Comparison of ENCODE assay signal across 39 cellular contexts in the genomic region with DNA sequence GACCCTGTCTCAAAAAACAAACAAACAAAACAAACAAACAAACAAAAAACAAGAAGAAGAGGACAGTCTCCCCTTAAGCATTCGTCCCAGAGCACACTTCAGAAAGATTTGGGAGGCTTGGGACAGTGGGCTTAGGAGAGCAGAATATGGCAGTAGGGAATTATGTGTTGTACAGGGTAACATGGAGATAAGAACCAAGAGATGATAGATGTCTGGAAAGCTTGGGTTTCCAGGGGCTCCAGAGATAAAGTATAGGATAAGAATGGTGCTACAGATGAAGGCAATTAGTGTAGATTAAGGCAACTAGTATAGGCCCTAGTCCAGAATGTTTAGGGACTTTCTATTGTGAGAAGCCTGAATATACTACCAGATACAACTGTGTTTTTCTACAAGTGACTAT.
"Had no signal": no experiment of that assay in that cellular context is flagged by ENCODE, and none has a peak within 500 bp of the region (broad histone marks: within the 10 kb centered on the region; RNA-seq: fewer than 3 reads in every experiment).

No MANE protein-coding gene starts in this region.

- ATAC-seq: activated naive CD4-positive, alpha-beta T cell treated with anti-CD3 and anti-CD28 coated beads, Interleukin-2, amount 50 U/mL, for 72 hours; activated naive CD8-positive, alpha-beta T cell treated with anti-CD3 and anti-CD28 coated beads, Interleukin-2, amount 50 U/mL, for 24 hours; activated T-cell treated with anti-CD3 and anti-CD28 coated beads, Interleukin-2, amount 50 U/mL, for 4 hours; activated T-cell treated with anti-CD3 and anti-CD28 coated beads, Interleukin-2, amount 50 U/mL, for 72 hours; activated T-helper 17 cell treated with anti-CD3 and anti-CD28 coated beads, Interleukin-2, amount 50 U/mL, for 72 hours; body of pancreas had no signal

- H3K4me1 ChIP-seq: adrenal gland, ascending aorta, body of pancreas, breast epithelium had no signal

- H3K4me3 Mint-ChIP-seq: activated naive CD4-positive, alpha-beta T cell treated with anti-CD3 and anti-CD28 coated beads for 36 hours; activated naive CD4-positive, alpha-beta T cell treated with anti-CD3 and anti-CD28 coated beads, Interleukin-2, amount 10 ng/mL, durations not matched to agents 7 days and 5 days; activated naive CD4-positive, alpha-beta T cell treated with anti-CD3 and anti-CD28 coated beads, Interleukin-2, amount 50 U/mL, for 24 hours; activated naive CD8-positive, alpha-beta T cell; activated naive CD8-positive, alpha-beta T cell treated with anti-CD3 and anti-CD28 coated beads for 36 hours; activated naive CD8-positive, alpha-beta T cell treated with anti-CD3 and anti-CD28 coated beads, Interleukin-2, amount 10 ng/mL, durations not matched to agents 7 days and 5 days; activated naive CD8-positive, alpha-beta T cell treated with anti-CD3 and anti-CD28 coated beads, Interleukin-2, amount 50 U/mL, for 24 hours; activated T-cell treated with anti-CD3 and anti-CD28 coated beads, Interleukin-2, amount 50 U/mL, for 24 hours; activated T-cell treated with anti-CD3 and anti-CD28 coated beads, Interleukin-2, amount 50 U/mL, for 4 hours; activated T-cell treated with anti-CD3 and anti-CD28 coated beads, Interleukin-2, amount 50 U/mL, for 72 hours; activated T-helper 1 cell treated with anti-CD3 and anti-CD28 coated beads, Interleukin-12 subunit alpha, Interleukin-12 subunit beta, Interleukin-2, Interleukin-4 antibody, amounts not matched to agents 30 ng/mL and 10 ng/mL and 1 ng/mL, durations not matched to agents 14 hours and 24 hours and 36 hours; activated T-helper 17 cell treated with anti-CD3 and anti-CD28 coated beads, Interleukin-2, amount 50 U/mL, for 72 hours; brain; central memory CD8-positive, alpha-beta T cell had no signal

- H3K27ac ChIP-seq: adrenal gland, ascending aorta, body of pancreas, brain microvascular endothelial cell, breast epithelium, cardiac muscle cell had no signal

- H3K36me3 ChIP-seq: adrenal gland, ascending aorta, brain microvascular endothelial cell, breast epithelium, cardiac muscle cell had no signal

- DNase-seq: activated effector memory CD4-positive, alpha-beta T cell treated with anti-CD3 and anti-CD28 coated beads, Interleukin-2, amount 50 U/mL, for 16 hours; activated effector memory CD4-positive, alpha-beta T cell treated with Interleukin-2 at 50 U/mL for 16 hours; activated gamma-delta T cell; activated gamma-delta T cell treated with Interleukin-2 at 50 U/mL for 16 hours; activated naive CD4-positive, alpha-beta T cell; activated naive CD4-positive, alpha-beta T cell treated with anti-CD3 and anti-CD28 coated beads for 36 hours; activated naive CD4-positive, alpha-beta T cell treated with anti-CD3 and anti-CD28 coated beads, Interleukin-2, amount 10 ng/mL, durations not matched to agents 7 days and 5 days; activated naive CD4-positive, alpha-beta T cell treated with anti-CD3 and anti-CD28 coated beads, Interleukin-2, amount 50 U/mL, for 16 hours; activated naive CD4-positive, alpha-beta T cell treated with Interleukin-2 at 50 U/mL for 16 hours; activated naive CD8-positive, alpha-beta T cell treated with anti-CD3 and anti-CD28 coated beads for 36 hours; activated naive CD8-positive, alpha-beta T cell treated with anti-CD3 and anti-CD28 coated beads, Interleukin-2, amount 10 ng/mL, durations not matched to agents 7 days and 5 days; activated naive CD8-positive, alpha-beta T cell treated with anti-CD3 and anti-CD28 coated beads, Interleukin-2, amount 50 U/mL, for 24 hours; activated T-cell treated with anti-CD3 and anti-CD28 coated beads, Interleukin-2, amount 50 U/mL, for 24 hours; activated T-cell treated with anti-CD3 and anti-CD28 coated beads, Interleukin-2, amount 50 U/mL, for 4 hours; activated T-cell treated with anti-CD3 and anti-CD28 coated beads, Interleukin-2, amount 50 U/mL, for 48 hours; activated T-cell treated with anti-CD3 and anti-CD28 coated beads, Interleukin-2, amount 50 U/mL, for 72 hours; adrenal gland; amniotic stem cell; amygdala; anterior cingulate cortex; aorta; body of pancreas; brain microvascular endothelial cell; caudate nucleus; central memory CD4-positive, alpha-beta T cell; cerebellar nuclear complex had no signal

- H3K9me3 Mint-ChIP-seq: activated T-cell treated with anti-CD3 and anti-CD28 coated beads, Interleukin-2, amount 50 U/mL, for 4 hours had no signal

- H3K27ac Mint-ChIP-seq: activated naive CD4-positive, alpha-beta T cell treated with anti-CD3 and anti-CD28 coated beads for 36 hours; activated naive CD4-positive, alpha-beta T cell treated with anti-CD3 and anti-CD28 coated beads, Interleukin-2, amount 10 ng/mL, durations not matched to agents 7 days and 5 days; activated naive CD4-positive, alpha-beta T cell treated with anti-CD3 and anti-CD28 coated beads, Interleukin-2, amount 50 U/mL, for 24 hours; activated naive CD4-positive, alpha-beta T cell treated with anti-CD3 and anti-CD28 coated beads, Interleukin-2, amount 50 U/mL, for 72 hours; activated naive CD8-positive, alpha-beta T cell; activated naive CD8-positive, alpha-beta T cell treated with anti-CD3 and anti-CD28 coated beads for 36 hours; activated naive CD8-positive, alpha-beta T cell treated with anti-CD3 and anti-CD28 coated beads, Interleukin-2, amount 10 ng/mL, durations not matched to agents 7 days and 5 days; activated naive CD8-positive, alpha-beta T cell treated with anti-CD3 and anti-CD28 coated beads, Interleukin-2, amount 50 U/mL, for 24 hours; activated T-cell treated with anti-CD3 and anti-CD28 coated beads, Interleukin-2, amount 50 U/mL, for 24 hours; activated T-cell treated with anti-CD3 and anti-CD28 coated beads, Interleukin-2, amount 50 U/mL, for 72 hours; activated T-helper 1 cell treated with anti-CD3 and anti-CD28 coated beads, Interleukin-12 subunit alpha, Interleukin-12 subunit beta, Interleukin-2, Interleukin-4 antibody, amounts not matched to agents 30 ng/mL and 10 ng/mL and 1 ng/mL, durations not matched to agents 14 hours and 24 hours and 36 hours; activated T-helper 17 cell treated with anti-CD3 and anti-CD28 coated beads, Interleukin-2, amount 50 U/mL, for 72 hours; activated T-helper 2 cell treated with anti-CD3 and anti-CD28 coated beads, Interferon-gamma antibody, Interleukin-2, Interleukin-4, amounts not matched to agents 10 μg/mL and 5 μg/mL and 100 μg/mL, durations not matched to agents 14 hours and 24 hours and 36 hours; brain had no signal

- H3K27me3 Mint-ChIP-seq: activated naive CD4-positive, alpha-beta T cell treated with anti-CD3 and anti-CD28 coated beads, Interleukin-2, amount 10 ng/mL, durations not matched to agents 7 days and 5 days; activated naive CD4-positive, alpha-beta T cell treated with anti-CD3 and anti-CD28 coated beads, Interleukin-2, amount 50 U/mL, for 24 hours; activated naive CD8-positive, alpha-beta T cell; activated naive CD8-positive, alpha-beta T cell treated with anti-CD3 and anti-CD28 coated beads for 36 hours; activated naive CD8-positive, alpha-beta T cell treated with anti-CD3 and anti-CD28 coated beads, Interleukin-2, amount 10 ng/mL, durations not matched to agents 7 days and 5 days; activated naive CD8-positive, alpha-beta T cell treated with anti-CD3 and anti-CD28 coated beads, Interleukin-2, amount 50 U/mL, for 24 hours; activated T-cell treated with anti-CD3 and anti-CD28 coated beads, Interleukin-2, amount 50 U/mL, for 24 hours; activated T-helper 17 cell treated with anti-CD3 and anti-CD28 coated beads, Interleukin-2, amount 50 U/mL, for 72 hours; central memory CD8-positive, alpha-beta T cell had no signal

- H3K27me3 ChIP-seq: adrenal gland, ascending aorta, body of pancreas, brain microvascular endothelial cell, breast epithelium, cardiac muscle cell had no signal

- H3K4me3 ChIP-seq: adrenal gland, ascending aorta, body of pancreas, breast epithelium, cardiac muscle cell had no signal

- H3K4me1 Mint-ChIP-seq: activated naive CD4-positive, alpha-beta T cell treated with anti-CD3 and anti-CD28 coated beads, Interleukin-2, amount 10 ng/mL, durations not matched to agents 7 days and 5 days; activated naive CD4-positive, alpha-beta T cell treated with anti-CD3 and anti-CD28 coated beads, Interleukin-2, amount 50 U/mL, for 24 hours; activated naive CD8-positive, alpha-beta T cell treated with anti-CD3 and anti-CD28 coated beads for 36 hours; activated naive CD8-positive, alpha-beta T cell treated with anti-CD3 and anti-CD28 coated beads, Interleukin-2, amount 10 ng/mL, durations not matched to agents 7 days and 5 days; activated naive CD8-positive, alpha-beta T cell treated with anti-CD3 and anti-CD28 coated beads, Interleukin-2, amount 50 U/mL, for 24 hours; activated T-helper 17 cell treated with anti-CD3 and anti-CD28 coated beads, Interleukin-2, amount 50 U/mL, for 72 hours; central memory CD8-positive, alpha-beta T cell had no signal

- H3K9me3 ChIP-seq: adrenal gland, ascending aorta, body of pancreas, breast epithelium had no signal

- FAIRE-seq: bronchial epithelial cell, colon had no signal

- H3K36me3 Mint-ChIP-seq: activated naive CD4-positive, alpha-beta T cell treated with anti-CD3 and anti-CD28 coated beads, Interleukin-2, amount 10 ng/mL, durations not matched to agents 7 days and 5 days; activated naive CD4-positive, alpha-beta T cell treated with anti-CD3 and anti-CD28 coated beads, Interleukin-2, amount 50 U/mL, for 24 hours; activated naive CD8-positive, alpha-beta T cell; activated naive CD8-positive, alpha-beta T cell treated with anti-CD3 and anti-CD28 coated beads for 36 hours; activated naive CD8-positive, alpha-beta T cell treated with anti-CD3 and anti-CD28 coated beads, Interleukin-2, amount 10 ng/mL, durations not matched to agents 7 days and 5 days; brain had no signal
